In genomic region chr12:39127401-39127800, GRCh38 we compare ENCODE assay signal across 15 cellular contexts.
DNase-seq lines count a peak whose midpoint lies in the region; ATAC-seq and TF ChIP-seq lines count a peak whose summit lies in the region.
"Had no signal": no experiment of that assay in that cellular context is flagged by ENCODE, and none has a peak within 500 bp of the region (broad histone marks: within the 10 kb centered on the region; RNA-seq: fewer than 3 reads in every experiment).

No MANE protein-coding gene starts in this region.

- in situ Hi-C loops in SK-MEL-5 (cut with HindIII; ENCODE audit: low pct_unique_long_range_greater_than_20kb, low sequenced_read_pairs) = no loop called here

- DNase-seq in GOT3 (lab: John Stamatoyannopoulos, UW) (peak; percentile 47), SK-MEL-5 (ENCODE audit: low read depth, low spot score) (peak; percentile 32), fibroblast of the aortic adventitia (ENCODE audit: low read depth) (peak; percentile 20), renal cortical epithelial cell (ENCODE audit: low read depth) (peak; percentile 84), DMS153 (lab: John Stamatoyannopoulos, UW) (no peak), NCI-H2107 (lab: John Stamatoyannopoulos, UW) (no peak)
- DNase-seq: activated CD8-positive, alpha-beta memory T cell treated with anti-CD3 and anti-CD28 coated beads, Interleukin-2, amount 50 U/mL, for 48 hours; CD4-positive, alpha-beta memory T cell; effector CD4-positive, alpha-beta T cell; hypothalamus; RPMI8226; stimulated activated CD4-positive, alpha-beta T cell treated with anti-CD3 and anti-CD28 coated beads, Interleukin-4, amount 100 ng/mL, for 24 hours; stimulated activated naive CD8-positive, alpha-beta T cell treated with anti-CD3 and anti-CD28 coated beads, Interleukin-15, Interleukin-2, amounts not matched to agents 100 U/mL and 50 U/mL, for 24 hours had no signal

- no peak for TF ChIP-seq CTCF in fibroblast of the aortic adventitia (IDR thresholded peaks at IDR 0.05; ENCODE audit: insufficient read depth, low read length)

- ATAC-seq in GM21737 (IDR thresholded peaks at IDR 0.05; ENCODE audit: unreplicated experiment) (no peak), HG03571 (IDR thresholded peaks at IDR 0.05; ENCODE audit: unreplicated experiment) (no peak)
- ATAC-seq: stimulated activated naive CD8-positive, alpha-beta T cell treated with anti-CD3 and anti-CD28 coated beads, Interleukin-15, Interleukin-2, amounts not matched to agents 100 U/mL and 50 U/mL, for 24 hours had no signal

- H3K4me3 ChIP-seq in fibroblast of the aortic adventitia (ENCODE audit: low read depth, low read length) = no peak overlapping the region

Comparison
In these comparisons a context has a peak if more than half of its experiments do, and no peak if none do; other contexts are left out.
1. DNase-seq: peak in GOT3 (single experiment), SK-MEL-5 (single experiment), fibroblast of the aortic adventitia (single experiment) and renal cortical epithelial cell (single experiment); none in DMS153 (single experiment) and NCI-H2107 (single experiment).